9 cellular contexts compared by ENCODE assay signal in genomic region chr5:132012385-132013005, GRCh38. TPM values are rescaled to one million over a fixed set of nuclear protein-coding genes. Genes with fewer than 3 reads are reported as not detected.
A peak's percentile ranks its signal among the peaks of the same experiment; 100 is the strongest.
DNase-seq lines count a peak whose midpoint lies in the region; ATAC-seq and TF ChIP-seq lines count a peak whose summit lies in the region.
"Had no signal": no experiment of that assay in that cellular context is flagged by ENCODE, and none has a peak within 500 bp of the region (broad histone marks: within the 10 kb centered on the region; RNA-seq: fewer than 3 reads in every experiment).

No MANE protein-coding gene starts in this region.

- no peak for TF ChIP-seq CTCF in PC-3 (conservative IDR thresholded peaks at IDR 0.05; ENCODE audit: low read depth, low read length)
- no peak for TF ChIP-seq CTCF in cardiac fibroblast (IDR thresholded peaks at IDR 0.05; ENCODE audit: low read depth, low read length)
- TF ChIP-seq CTCF in right lobe of liver (IDR thresholded peaks at IDR 0.05): no peak

- no peak overlapping the region for H3K9ac ChIP-seq in PC-3 (ENCODE audit: low read length)

- TF ChIP-seq POLR2A in right lobe of liver (IDR thresholded peaks at IDR 0.05): no peak

- H3K9me2 ChIP-seq in PC-3 (replicated peaks; ENCODE audit: low read length): no peaks in the 10 kb centered on the region

- no peaks in the 10 kb centered on the region for H3K36me3 ChIP-seq in PC-3 (ENCODE audit: low read depth, low read length)
- H3K36me3 ChIP-seq in right lobe of liver: no peaks in the 10 kb centered on the region
- H3K36me3 ChIP-seq: thoracic aorta had no signal

- H3K27me3 ChIP-seq in PC-3 (ENCODE audit: low read length) (no peaks in the 10 kb centered on the region), right lobe of liver (no peaks in the 10 kb centered on the region)

- H3K4me1 ChIP-seq in PC-3 (ENCODE audit: insufficient read depth, low read length) (no peaks in the 10 kb centered on the region), right lobe of liver (peaks cover 0 to 4% (median 0%) of the 10 kb centered on the region in 4 donors)

- WGBS in right lobe of liver (ENCODE audit: insufficient coverage, low coverage, low lambda C conversion rate, missing lambda C conversion rate): 83% methylated on average over 1 of the region's 7 CpGs

- no peaks in the 10 kb centered on the region for H3F3A ChIP-seq in PC-3 (ENCODE audit: low read length, unreplicated experiment)

- no peaks in the 10 kb centered on the region for H4K20me1 ChIP-seq in PC-3 (ENCODE audit: low read length)

- H3K9me3 ChIP-seq in PC-3 (ENCODE audit: low read length) (no peaks in the 10 kb centered on the region), right lobe of liver (no peaks in the 10 kb centered on the region)
- H3K9me3 ChIP-seq: thoracic aorta had no signal

- H3K4me3 ChIP-seq in PC-3 (ENCODE audit: low read length) (no peak overlapping the region), cardiac fibroblast (replicated peaks in 1 of 2; ENCODE audit: low read depth in 2 of 2, low read length in 2 of 2) (no peak overlapping the region), right lobe of liver (no peak overlapping the region)

- intact Hi-C loops in PC-3 (cut with micrococcal nuclease) (loop anchor here (10.0 kb wide), 1 partner anchor 452 kb away; no protein-coding TSS in a partner anchor), right lobe of liver (cut with DNase I) (no loop called here)

- POLR2A ChIA-PET in PC-3 (lab: Charles Lee; ENCODE audit: unreplicated experiment): no interaction called here

- ATAC-seq in PC-3 (no peak), right lobe of liver (peak in 1 of 4 donors; percentile 11), GM21390 (IDR thresholded peaks at IDR 0.05; ENCODE audit: unreplicated experiment) (no peak), GM21576 (IDR thresholded peaks at IDR 0.05; ENCODE audit: unreplicated experiment) (no peak)

- no peak overlapping the region for H2AFZ ChIP-seq in PC-3 (ENCODE audit: low read length)

- no peak overlapping the region for H3K27ac ChIP-seq in PC-3 (ENCODE audit: low read length)
- no peak overlapping the region for H3K27ac ChIP-seq in right lobe of liver
- H3K27ac ChIP-seq: thoracic aorta had no signal

- DNase-seq in Daoy (ENCODE audit: low read depth): peak; percentile 53
- peak; percentile 22 for DNase-seq in PC-3
- peak; percentile 66 to 79 for DNase-seq in cardiac fibroblast (ENCODE audit: low read depth in 2 of 2)
- DNase-seq in right lobe of liver: peak in 2 of 3 donors; percentile 25 to 33
- DNase-seq in A172 (ENCODE audit: low spot score): no peak
- DNase-seq in OCI-M2 (lab: John Stamatoyannopoulos, UW; ENCODE audit: unreplicated experiment): no peak

- H3K79me2 ChIP-seq in PC-3 (ENCODE audit: low read length): no peaks in the 10 kb centered on the region

- CTCF ChIA-PET in PC-3 (lab: Charles Lee): no interaction called here

- BruUV-seq in PC-3 (replicated peaks; lab: Mats Ljungman, UMichigan): no TSS peak

- no peak overlapping the region for H3K4me2 ChIP-seq in PC-3 (ENCODE audit: low read length)

RNA-seq across cellular contexts. Expression of gene ACSL6, which starts 1.0 kb away (rescaled TPM):
- total RNA-seq in Daoy (2014; rRNA removed; shearing (Covaris generic)): 0.06 and 0.46 TPM in 2 replicates
- total RNA-seq in PC-3 (2014; rRNA removed) (0.15 and 0.35 TPM in 2 replicates), right lobe of liver (1 to 10 TPM; 1.3 to 6.0 (median 4.6) TPM)
- total RNA-seq in A172 (2014; rRNA removed; shearing (Covaris generic)): 0.07 and 0.24 TPM in 2 replicates

RNA-seq across cellular contexts. Expression of gene IL3, which starts 48.0 kb away (rescaled TPM):
- total RNA-seq in Daoy (2014; rRNA removed; shearing (Covaris generic)): not detected in 2 replicates
- total RNA-seq in PC-3 (2014; rRNA removed) (not detected in 2 replicates), right lobe of liver (not detected)
- total RNA-seq in A172 (2014; rRNA removed; shearing (Covaris generic)): not detected in 2 replicates
- total RNA-seq: thoracic aorta had no signal

Comparison
In these comparisons a context has a peak if more than half of its experiments do, and no peak if none do; other contexts are left out.
1. DNase-seq: peak in Daoy (single experiment), PC-3 (single experiment), cardiac fibroblast (2 of 2) and right lobe of liver (2 of 3); none in A172 (single experiment) and OCI-M2 (single experiment).